In genomic region chr17:45048795-45049563, GRCh38 we compare ENCODE assay signal across 1 cellular context.
TF ChIP-seq lines count a peak whose summit lies in the region.

No MANE protein-coding gene starts in this region.

TF ChIP-seq in HCT116, 20 proteins besides CTCF, POLR2A, EP300 and RAD21 (continued from another document):
- TF ChIP-seq SRF (IDR thresholded peaks at IDR 0.05; ENCODE audit: low read depth) (no peak), CEBPB (IDR thresholded peaks at IDR 0.05; ENCODE audit: low read depth) (no peak), EZH2phosphoT487 (IDR thresholded peaks at IDR 0.05; ENCODE audit: borderline replicate concordance) (no peak), SIN3A (IDR thresholded peaks at IDR 0.05; ENCODE audit: low read depth) (no peak), EGR1 (IDR thresholded peaks at IDR 0.05; ENCODE audit: low read depth) (no peak), POLR2AphosphoS5 (IDR thresholded peaks at IDR 0.05; ENCODE audit: low read depth, low read length) (no peak), SP1 (IDR thresholded peaks at IDR 0.05; ENCODE audit: low read depth) (no peak), ATF3 (IDR thresholded peaks at IDR 0.05) (no peak), FOSL1 (IDR thresholded peaks at IDR 0.05; ENCODE audit: low read depth) (no peak), JUND (IDR thresholded peaks at IDR 0.05) (no peak), ZNF274 (IDR thresholded peaks at IDR 0.05; ENCODE audit: low read depth, low read length) (no peak), YY1 (IDR thresholded peaks at IDR 0.05; ENCODE audit: extremely low read depth, insufficient replicate concordance, low read depth, low read length) (no peak), ZFX (IDR thresholded peaks at IDR 0.05) (no peak)
- TF ChIP-seq, protein P1, sequence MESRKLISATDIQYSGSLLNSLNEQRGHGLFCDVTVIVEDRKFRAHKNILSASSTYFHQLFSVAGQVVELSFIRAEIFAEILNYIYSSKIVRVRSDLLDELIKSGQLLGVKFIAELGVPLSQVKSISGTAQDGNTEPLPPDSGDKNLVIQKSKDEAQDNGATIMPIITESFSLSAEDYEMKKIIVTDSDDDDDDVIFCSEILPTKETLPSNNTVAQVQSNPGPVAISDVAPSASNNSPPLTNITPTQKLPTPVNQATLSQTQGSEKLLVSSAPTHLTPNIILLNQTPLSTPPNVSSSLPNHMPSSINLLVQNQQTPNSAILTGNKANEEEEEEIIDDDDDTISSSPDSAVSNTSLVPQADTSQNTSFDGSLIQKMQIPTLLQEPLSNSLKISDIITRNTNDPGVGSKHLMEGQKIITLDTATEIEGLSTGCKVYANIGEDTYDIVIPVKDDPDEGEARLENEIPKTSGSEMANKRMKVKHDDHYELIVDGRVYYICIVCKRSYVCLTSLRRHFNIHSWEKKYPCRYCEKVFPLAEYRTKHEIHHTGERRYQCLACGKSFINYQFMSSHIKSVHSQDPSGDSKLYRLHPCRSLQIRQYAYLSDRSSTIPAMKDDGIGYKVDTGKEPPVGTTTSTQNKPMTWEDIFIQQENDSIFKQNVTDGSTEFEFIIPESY (IDR thresholded peaks at IDR 0.05; ENCODE audit: extremely low read depth, insufficient replicate concordance, low read length) = no peak
TF ChIP-seq in HCT116: peak in this region for 0.
